ENCODE assay signal across 15 cellular contexts in the genomic region with DNA sequence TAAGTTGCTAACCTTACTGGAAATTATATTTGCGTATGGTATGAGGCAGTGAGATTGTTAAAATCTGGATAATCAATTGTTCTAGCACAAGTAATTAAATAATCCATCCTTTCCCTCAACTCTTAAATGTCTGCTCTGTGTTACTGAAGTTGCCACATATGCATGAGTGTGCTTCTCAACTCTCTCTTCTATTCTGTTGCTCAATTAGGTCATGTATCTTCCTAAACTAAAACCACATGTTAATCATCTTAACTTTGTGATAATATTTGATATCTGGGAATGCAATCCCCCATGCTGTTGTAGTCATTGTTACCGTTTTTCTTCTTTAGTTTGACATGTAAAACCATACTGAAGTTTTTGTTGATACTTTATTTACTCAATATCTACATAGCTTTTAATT.
"Had no signal": no experiment of that assay in that cellular context is flagged by ENCODE, and none has a peak within 500 bp of the region (broad histone marks: within the 10 kb centered on the region; RNA-seq: fewer than 3 reads in every experiment).

No MANE protein-coding gene starts in this region.

- H3K36me3 ChIP-seq: right atrium auricular region, transverse colon had no signal

- H3K9me3 ChIP-seq: right atrium auricular region, transverse colon had no signal

- H3K27ac ChIP-seq: epithelial cell of prostate, right atrium auricular region, transverse colon had no signal

- H3K27me3 ChIP-seq: right atrium auricular region, transverse colon had no signal

- ATAC-seq: activated CD4-positive, CD25-positive, alpha-beta regulatory T cell treated with anti-CD3 and anti-CD28 coated beads, Interleukin-2, amount 50 U/mL, for 24 hours; effector memory CD8-positive, alpha-beta T cell; stimulated activated naive CD8-positive, alpha-beta T cell treated with anti-CD3 and anti-CD28 coated beads, Interleukin-15, Interleukin-2, amounts not matched to agents 100 U/mL and 50 U/mL, for 24 hours had no signal

- DNase-seq: activated CD4-positive, alpha-beta T cell treated with anti-CD3 and anti-CD28 coated beads, Interleukin-2, amount 50 U/mL, for 1 hour; activated CD8-positive, alpha-beta memory T cell treated with anti-CD3 and anti-CD28 coated beads for 24 hours; activated naive CD8-positive, alpha-beta T cell treated with anti-CD3 and anti-CD28 coated beads for 36 hours; anterior cingulate cortex; cerebellar nuclear complex; dermis blood vessel endothelial cell; effector memory CD8-positive, alpha-beta T cell; foreskin melanocyte; occipital lobe; stimulated activated naive CD8-positive, alpha-beta T cell treated with anti-CD3 and anti-CD28 coated beads, Interleukin-15, Interleukin-2, amounts not matched to agents 100 U/mL and 50 U/mL, for 24 hours; T-helper 9 cell; transverse colon had no signal

- H3K4me3 ChIP-seq: right atrium auricular region, transverse colon had no signal
